In the genomic region with DNA sequence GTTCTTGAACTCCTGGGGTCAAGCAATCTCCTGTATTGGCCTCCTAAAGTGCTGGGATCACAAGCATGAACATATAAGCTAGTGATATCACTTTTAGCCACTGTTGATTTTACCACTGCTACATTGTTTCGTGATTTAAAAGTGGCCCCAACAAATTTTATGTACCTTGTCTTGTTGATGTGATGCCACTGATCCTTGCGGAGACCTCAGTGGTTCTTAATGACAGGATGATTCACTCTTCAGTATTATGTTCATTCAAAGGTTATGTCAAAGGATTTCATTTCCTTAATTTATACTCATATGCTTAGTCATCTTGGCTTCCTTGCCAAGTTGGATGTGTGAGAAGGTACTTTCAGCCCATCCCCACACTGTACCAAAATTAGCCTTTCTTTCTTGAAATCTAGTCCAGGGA, we compare ENCODE assay signal across 10 cellular contexts. TPM values are rescaled to one million over a fixed set of nuclear protein-coding genes. Genes with fewer than 3 reads are reported as not detected.
A peak's percentile ranks its signal among the peaks of the same experiment; 100 is the strongest.
DNase-seq lines count a peak whose midpoint lies in the region; ATAC-seq and TF ChIP-seq lines count a peak whose summit lies in the region.
"Had no signal": no experiment of that assay in that cellular context is flagged by ENCODE, and none has a peak within 500 bp of the region (broad histone marks: within the 10 kb centered on the region; RNA-seq: fewer than 3 reads in every experiment).

No MANE protein-coding gene starts in this region.

- H3K4me3 ChIP-seq in astrocyte of the cerebellum (ENCODE audit: low read depth, low read length), result no peak overlapping the region

- TF ChIP-seq CTCF in astrocyte of the cerebellum (IDR thresholded peaks at IDR 0.05; ENCODE audit: low read depth, low read length, missing control alignments), result no peak

- DNase-seq in ELR (ENCODE audit: low read depth) (peak; percentile 92), LoVo (ENCODE audit: low spot score) (peak; percentile 89), astrocyte of the cerebellum (ENCODE audit: low read depth) (peak; percentile 77), non-pigmented ciliary epithelial cell (ENCODE audit: low read depth) (peak; percentile 65), NCI-H2227 (lab: John Stamatoyannopoulos, UW; ENCODE audit: unreplicated experiment) (no peak), ureter (ENCODE audit: low spot score) (no peak)
- DNase-seq: activated CD8-positive, alpha-beta memory T cell treated with anti-CD3 and anti-CD28 coated beads for 24 hours; MM.1S; stimulated activated CD4-positive, alpha-beta T cell treated with anti-CD3 and anti-CD28 coated beads, Interleukin-2, amount 100 ng/mL, for 24 hours had no signal

- in situ Hi-C loops in astrocyte of the cerebellum (cut with HindIII; ENCODE audit: low sequenced_read_pairs), result no loop called here

- no peak for ATAC-seq in GM19328 (IDR thresholded peaks at IDR 0.05; ENCODE audit: unreplicated experiment)

RNA-seq across cellular contexts. Expression of a gene that starts 12.1 kb away (rescaled TPM):
- 61.4 TPM for total RNA-seq in ureter

Comparison
In these comparisons a context has a peak if more than half of its experiments do, and no peak if none do; other contexts are left out.
1. DNase-seq: peak in ELR (single experiment), LoVo (single experiment), astrocyte of the cerebellum (single experiment) and non-pigmented ciliary epithelial cell (single experiment); none in NCI-H2227 (single experiment) and ureter (single experiment).